Comparison of ENCODE assay signal across 29 cellular contexts in the genomic region with DNA sequence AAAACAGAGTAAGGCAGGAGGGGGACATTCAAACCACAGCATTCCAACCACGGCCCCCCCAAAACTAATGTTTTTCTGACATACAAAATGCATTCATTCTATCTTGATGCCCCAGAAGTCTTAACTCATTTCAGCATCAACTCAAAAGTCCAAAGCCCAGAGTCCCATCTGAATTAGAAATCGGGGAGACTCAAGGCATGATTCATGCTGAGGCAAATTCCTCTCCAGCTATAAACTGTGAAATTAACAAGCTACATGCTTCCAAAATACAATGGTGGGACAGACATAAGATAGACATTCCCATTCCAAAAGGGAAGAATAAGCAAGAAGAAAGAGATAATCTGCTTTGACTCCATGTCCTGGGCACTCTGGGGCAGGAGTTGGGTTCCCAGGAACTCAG.
"Had no signal": no experiment of that assay in that cellular context is flagged by ENCODE, and none has a peak within 500 bp of the region (broad histone marks: within the 10 kb centered on the region; RNA-seq: fewer than 3 reads in every experiment).

No MANE protein-coding gene starts in this region.

- H3K4me1 ChIP-seq: colonic mucosa, parathyroid adenoma had no signal

- H3K27ac ChIP-seq: colonic mucosa, epithelial cell of prostate, heart right ventricle, lower lobe of right lung, neutrophil, parathyroid adenoma, right lobe of liver, stomach, thyroid gland had no signal

- H2AFZ ChIP-seq: parathyroid adenoma had no signal

- H3K4me3 Mint-ChIP-seq: dendritic cell treated with granulocyte-macrophage colony-stimulating factor and Interleukin-4, amounts not matched to agents 40 ng/mL and 50 ng/mL, for 4 days; endodermal cell; mesothelial cell of epicardium; naive B cell; natural killer cell treated with Interleukin-12 subunit alpha and Interleukin-12 subunit beta and Interleukin-15 and Interleukin-18, amount 100 ng/mL, for 72 hours; neural crest cell; stimulated activated effector memory CD8-positive, alpha-beta T cell treated with anti-CD3 and anti-CD28 coated beads, Interleukin-12 subunit alpha, Interleukin-12 subunit beta, amount 100 ng/mL, for 72 hours; type B pancreatic cell had no signal

- H3K4me3 ChIP-seq: colonic mucosa, heart right ventricle, lower lobe of right lung, mucosa of descending colon, right lobe of liver, stomach, thyroid gland had no signal

- H3K36me3 ChIP-seq: colonic mucosa, heart right ventricle, lower lobe of right lung, neutrophil, right lobe of liver, stomach, thyroid gland had no signal

- H3K27ac Mint-ChIP-seq: dendritic cell treated with granulocyte-macrophage colony-stimulating factor and Interleukin-4, amounts not matched to agents 40 ng/mL and 50 ng/mL, for 4 days; endodermal cell; mesothelial cell of epicardium; naive B cell; natural killer cell treated with Interleukin-12 subunit alpha and Interleukin-12 subunit beta and Interleukin-15 and Interleukin-18, amount 100 ng/mL, for 72 hours; progenitor cell of endocrine pancreas; stimulated activated effector memory CD8-positive, alpha-beta T cell treated with anti-CD3 and anti-CD28 coated beads, Interleukin-12 subunit alpha, Interleukin-12 subunit beta, amount 100 ng/mL, for 72 hours; type B pancreatic cell had no signal

- H3K27me3 ChIP-seq: colonic mucosa, neutrophil, right lobe of liver, stomach, thyroid gland had no signal

- H3K9me3 ChIP-seq: colonic mucosa, heart right ventricle, lower lobe of right lung, mucosa of descending colon, neutrophil, right lobe of liver, stomach, thyroid gland had no signal

- ATAC-seq: heart right ventricle; left colon; left ventricle myocardium superior; lower lobe of right lung; mucosa of descending colon; right lobe of liver; stimulated activated effector memory CD8-positive, alpha-beta T cell treated with anti-CD3 and anti-CD28 coated beads, Interleukin-12 subunit alpha, Interleukin-12 subunit beta, amount 100 ng/mL, for 72 hours had no signal

- H3K79me2 ChIP-seq: parathyroid adenoma had no signal

- H3K36me3 Mint-ChIP-seq: mesothelial cell of epicardium; naive B cell; natural killer cell treated with Interleukin-12 subunit alpha and Interleukin-12 subunit beta and Interleukin-15 and Interleukin-18, amount 100 ng/mL, for 72 hours; stimulated activated effector memory CD8-positive, alpha-beta T cell treated with anti-CD3 and anti-CD28 coated beads, Interleukin-12 subunit alpha, Interleukin-12 subunit beta, amount 100 ng/mL, for 72 hours; type B pancreatic cell had no signal

- H3K9me3 Mint-ChIP-seq: dendritic cell treated with granulocyte-macrophage colony-stimulating factor and Interleukin-4, amounts not matched to agents 40 ng/mL and 50 ng/mL, for 4 days; endodermal cell; mesothelial cell of epicardium; naive B cell; natural killer cell treated with Interleukin-12 subunit alpha and Interleukin-12 subunit beta and Interleukin-15 and Interleukin-18, amount 100 ng/mL, for 72 hours; stimulated activated effector memory CD8-positive, alpha-beta T cell treated with anti-CD3 and anti-CD28 coated beads, Interleukin-12 subunit alpha, Interleukin-12 subunit beta, amount 100 ng/mL, for 72 hours; type B pancreatic cell had no signal

- H3K27me3 Mint-ChIP-seq: naive B cell had no signal

- H3K4me1 Mint-ChIP-seq: naive B cell; stimulated activated effector memory CD8-positive, alpha-beta T cell treated with anti-CD3 and anti-CD28 coated beads, Interleukin-12 subunit alpha, Interleukin-12 subunit beta, amount 100 ng/mL, for 72 hours had no signal

- DNase-seq: colonic mucosa; effector CD8-positive, alpha-beta T cell; endodermal cell; foreskin melanocyte; glutamatergic neuron; heart right ventricle; hippocampal formation; kidney glomerular epithelial cell; left colon; left ventricle myocardium superior; lower lobe of right lung; mucosa of descending colon; naive B cell; right lobe of liver; stimulated activated CD4-positive, alpha-beta T cell treated with anti-CD3 and anti-CD28 coated beads, Interleukin-2, amount 100 ng/mL, for 24 hours; stimulated activated CD4-positive, alpha-beta T cell treated with anti-CD3 and anti-CD28 coated beads, Interleukin-4, amount 100 ng/mL, for 24 hours; stimulated activated naive CD4-positive, alpha-beta T cell treated with Interleukin-2 at 50 U/mL for 16 hours; stomach; thyroid gland had no signal
